ENCODE assay signal across 18 cellular contexts in the genomic region with DNA sequence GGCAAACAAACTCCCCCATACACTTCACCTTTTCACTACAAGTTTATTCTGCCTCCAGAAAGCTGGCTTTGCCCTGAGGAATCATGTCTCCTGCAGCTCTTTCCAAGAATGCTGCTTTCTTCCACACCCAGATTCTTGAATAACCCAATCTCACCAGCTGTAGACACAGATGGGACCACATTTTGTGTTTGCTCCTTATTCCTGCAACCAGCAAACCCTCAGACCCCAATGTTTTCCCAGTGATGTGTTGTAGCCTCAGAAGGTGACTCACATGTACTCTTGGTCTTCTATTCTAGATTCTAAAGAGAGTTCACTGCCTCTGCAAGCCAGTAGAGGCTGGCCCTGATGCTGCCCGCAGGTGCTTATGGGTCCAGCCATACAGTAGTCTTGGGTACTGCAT. TPM values are rescaled to one million over a fixed set of nuclear protein-coding genes. Genes with fewer than 3 reads are reported as not detected.
DNase-seq lines count a peak whose midpoint lies in the region; ATAC-seq and TF ChIP-seq lines count a peak whose summit lies in the region.
"Had no signal": no experiment of that assay in that cellular context is flagged by ENCODE, and none has a peak within 500 bp of the region (broad histone marks: within the 10 kb centered on the region; RNA-seq: fewer than 3 reads in every experiment).

No MANE protein-coding gene starts in this region.

- H3K27me3 ChIP-seq in AG04450 (ENCODE audit: control insufficient read depth, insufficient read depth, low read length) = no peaks in the 10 kb centered on the region
- H3K27me3 ChIP-seq: spleen, upper lobe of left lung had no signal

- in situ Hi-C loops in astrocyte of the spinal cord (cut with HindIII; ENCODE audit: low sequenced_read_pairs) = no loop called here

- CTCF ChIA-PET in AG04450 (lab: Charles Lee) = no interaction called here
- CTCF ChIA-PET in RWPE1 (lab: Yijun Ruan, JAX) = interaction anchor here (0.6 to 0.9 kb wide), 2 partner anchors 43 to 889 kb away, joined by 3 read pairs; no protein-coding TSS in a partner anchor

- ATAC-seq in sciatic nerve = no peak
- ATAC-seq: naive thymus-derived CD8-positive, alpha-beta T cell had no signal

- H3K4me3 ChIP-seq in AG04450 (ENCODE audit: low read depth, low read length) = no peak overlapping the region
- no peak overlapping the region for H3K4me3 ChIP-seq in astrocyte of the spinal cord (ENCODE audit: low read depth, low read length)
- H3K4me3 ChIP-seq: coronary artery, spleen, upper lobe of left lung had no signal

- H3K27ac ChIP-seq in AG04450 (ENCODE audit: low read depth, low read length) = peak overlapping the region; percentile 69
- no peak overlapping the region for H3K27ac ChIP-seq in RWPE1
- H3K27ac ChIP-seq: coronary artery, spleen, upper lobe of left lung had no signal

- intact Hi-C loops in sciatic nerve (cut with DNase I) = no loop called here

- peaks cover 13% of the 10 kb centered on the region for H3K9me3 ChIP-seq in AG04450 (ENCODE audit: control insufficient read depth, insufficient read depth, low read length)

- DNase-seq in AG04450 (ENCODE audit: low read depth, low spot score) (no peak), HCEC 1CT (peak; percentile 96), astrocyte of the spinal cord (ENCODE audit: low read depth, low spot score) (peak; percentile 94), iris pigment epithelial cell (ENCODE audit: low read depth) (peak; percentile 77), SKM-1 (lab: John Stamatoyannopoulos, UW; ENCODE audit: unreplicated experiment) (no peak), epidermal melanocyte (ENCODE audit: insufficient read length, low spot score) (no peak), sciatic nerve (ENCODE audit: low spot score) (no peak), RWPE1 (ENCODE audit: low spot score) (no peak)
- DNase-seq: activated effector memory CD4-positive, alpha-beta T cell treated with Interleukin-2 at 50 U/mL for 16 hours; amygdala; immature natural killer cell; naive thymus-derived CD8-positive, alpha-beta T cell; NCI-H1930; NCI-H510A treated with DMSO at 0.1 percent for 48 hours; posterior cingulate gyrus; spleen; upper lobe of left lung had no signal

- no peak for TF ChIP-seq CTCF in AG04450 (IDR thresholded peaks at IDR 0.05; ENCODE audit: low read depth, low read length)
- TF ChIP-seq CTCF in astrocyte of the spinal cord (IDR thresholded peaks at IDR 0.05; ENCODE audit: low read depth, low read length) = peak; percentile 13
- TF ChIP-seq CTCF in RWPE1 (conservative IDR thresholded peaks at IDR 0.05; ENCODE audit: low read depth) = no peak

- POLR2A ChIA-PET in AG04450 (lab: Yijun Ruan, JAX) (interaction anchor here (2.6 kb wide), 1 partner anchor 23 kb away, joined by 14 read pairs; a partner anchor contains a TSS), RWPE1 (lab: Yijun Ruan, JAX; ENCODE audit: low non-redundant PET) (no interaction called here)

RNA-seq across cellular contexts. Expression of a gene that starts 23.6 kb away (rescaled TPM):
- 10.9 and 15.3 TPM in 2 replicates for polyA plus RNA-seq in AG04450 (2011; rRNA removed)
- polyA minus RNA-seq in AG04450 (2011; rRNA and poly(A)+ RNA removed) = 14.6 and 22.7 TPM in 2 replicates
- total RNA-seq in sciatic nerve = 1.4 TPM

Comparison
In these comparisons a context has a peak if more than half of its experiments do, and no peak if none do; other contexts are left out.
1. DNase-seq: peak in HCEC 1CT (single experiment), astrocyte of the spinal cord (single experiment) and iris pigment epithelial cell (single experiment); none in AG04450 (single experiment), SKM-1 (single experiment), epidermal melanocyte (single experiment), sciatic nerve (single experiment) and RWPE1 (single experiment).